Comparison of ENCODE assay signal across 13 cellular contexts in the genomic region with DNA sequence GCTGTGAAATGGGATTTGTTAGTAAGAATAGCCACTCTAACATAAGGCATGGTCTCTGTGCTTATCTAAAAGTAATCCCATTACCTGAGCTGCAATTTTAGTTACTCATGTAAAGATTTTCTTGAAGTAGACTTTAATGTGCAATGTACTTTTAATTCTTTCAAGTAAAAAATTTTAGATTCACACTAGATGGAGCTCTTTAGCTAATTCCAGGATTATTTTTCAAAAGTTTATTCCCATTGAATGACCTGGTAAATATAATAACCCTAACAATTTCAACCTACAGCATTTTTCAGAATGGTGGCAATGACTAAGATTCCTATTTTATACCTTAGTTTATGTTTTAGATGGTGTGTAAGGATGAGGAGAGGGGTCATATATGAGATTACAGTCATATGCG. TPM values are rescaled to one million over a fixed set of nuclear protein-coding genes. Genes with fewer than 3 reads are reported as not detected.
DNase-seq lines count a peak whose midpoint lies in the region; ATAC-seq, FAIRE-seq and TF ChIP-seq lines count a peak whose summit lies in the region.
"Had no signal": no experiment of that assay in that cellular context is flagged by ENCODE, and none has a peak within 500 bp of the region (broad histone marks: within the 10 kb centered on the region; RNA-seq: fewer than 3 reads in every experiment).

No MANE protein-coding gene starts in this region.

- H3K27me3 ChIP-seq in K562 (ENCODE audit: control insufficient read depth in 2 of 2, insufficient read depth in 2 of 2, low read length in 2 of 2) (no peaks in the 10 kb centered on the region), liver (ENCODE audit: control insufficient read depth in 4 of 4, insufficient read depth in 4 of 4, low read length in 3 of 4) (no peaks in the 10 kb centered on the region)

- no peaks in the 10 kb centered on the region for H4K20me1 ChIP-seq in K562 (replicated peaks; ENCODE audit: control insufficient read depth, insufficient read depth, low read length)

- H3K79me2 ChIP-seq in K562 (ENCODE audit: control insufficient read depth, insufficient read depth, low read length): 0 out of 3 replicates have a peak, but pooled peaks cover 3% of the 10 kb centered on the region

- H3K36me3 ChIP-seq in K562 (ENCODE audit: control insufficient read depth, insufficient read depth, low read length): peaks cover 86% of the 10 kb centered on the region
- H3K36me3 ChIP-seq in liver (ENCODE audit: control insufficient read depth in 4 of 4, insufficient read depth in 3 of 4, low read depth in 1 of 4, low read length in 3 of 4): peaks cover 0 to 66% (median 45%) of the 10 kb centered on the region in 4 donors

- H3K9ac ChIP-seq in K562 (ENCODE audit: insufficient read depth in 1 of 2, low read depth in 2 of 2, low read length in 2 of 2) (no peak overlapping the region), liver (ENCODE audit: low read depth in 1 of 2, low read length in 2 of 2) (no peak overlapping the region)

- H2AFZ ChIP-seq in K562 (ENCODE audit: low read depth, low read length): no peak overlapping the region

- POLR2A ChIA-PET in K562 (lab: Yijun Ruan, JAX): interaction anchor here (1.0 kb wide), 1 partner anchor 14 kb away, joined by 7 read pairs; no protein-coding TSS in a partner anchor

- DNase-seq in AG09319 (ENCODE audit: extremely low read depth, low read depth) (no peak), LHCN-M2 (ENCODE audit: low read depth) (peak; percentile 12), K562 (ENCODE audit: extremely low read depth in 1 of 4, low spot score in 3 of 4) (no peak), H54 (ENCODE audit: insufficient read length, low spot score) (no peak)
- DNase-seq: Caco-2; natural killer cell; stimulated activated CD4-positive, alpha-beta T cell treated with anti-CD3 and anti-CD28 coated beads, Interleukin-4, amount 100 ng/mL, for 24 hours had no signal

- TF ChIP-seq POLR2A in K562 (conservative IDR thresholded peaks at IDR 0.05) (no peak), H54 (IDR thresholded peaks at IDR 0.05; ENCODE audit: low read depth, low read length) (no peak)

- H3K9me1 ChIP-seq in K562 (ENCODE audit: control insufficient read depth, insufficient read depth, low read length): no peaks in the 10 kb centered on the region

- H3K27ac ChIP-seq in K562 (ENCODE audit: extremely low read depth, low read depth, low read length): no peak overlapping the region
- H3K27ac ChIP-seq in liver (ENCODE audit: low read depth in 1 of 2, low read length in 2 of 2): no peak overlapping the region
- H3K27ac ChIP-seq: HL-60 had no signal

- no peaks in the 10 kb centered on the region for H3K4me1 ChIP-seq in K562 (replicated peaks in 1 of 2; ENCODE audit: control insufficient read depth in 2 of 2, insufficient read depth in 2 of 2, low read length in 2 of 2)
- no peaks in the 10 kb centered on the region for H3K4me1 ChIP-seq in liver (ENCODE audit: control insufficient read depth in 4 of 4, insufficient read depth in 4 of 4, low read length in 3 of 4)
- H3K4me1 ChIP-seq: Caco-2 had no signal

- peak; percentile 23 for TF ChIP-seq CTCF in AG09319 (IDR thresholded peaks at IDR 0.05; ENCODE audit: low read depth, low read length)
- 0 out of 6 replicates have a peak, but pooled peaks of 1 of the 3 experiments have one; percentile 7 for TF ChIP-seq CTCF in K562 (IDR thresholded peaks at IDR 0.05 in 2 of 3, conservative IDR thresholded peaks at IDR 0.05 in 1 of 3; ENCODE audit: insufficient read depth in 2 of 3, low read depth in 1 of 3, low read length in 3 of 3)
- TF ChIP-seq CTCF in liver (IDR thresholded peaks at IDR 0.05; ENCODE audit: low read depth, low read length, missing input control): no peak

- TF ChIP-seq RAD21 in K562 (CRISPR knock-in tag; conservative IDR thresholded peaks at IDR 0.05 in 1 of 2, IDR thresholded peaks at IDR 0.05 in 1 of 2) (peak; percentile 27 to 33; a peak in 2 of 4 replicates), liver (IDR thresholded peaks at IDR 0.05) (peak; percentile 51 to 63)

- TF ChIP-seq EP300 in K562 (IDR thresholded peaks at IDR 0.05; ENCODE audit: low read length): no peak

- 100% methylated on average over 1 of the region's 1 CpG for WGBS in K562 (ENCODE audit: insufficient coverage, low coverage, missing lambda C conversion rate)
- WGBS in liver: 100% methylated on average over 1 of the region's 1 CpG

- FAIRE-seq in K562 (lab: Jason Lieb, UNC) (no peak), H54 (lab: Jason Lieb, UNC) (no peak)

- no peak for ATAC-seq in K562
- no peak for ATAC-seq in HG03045 (IDR thresholded peaks at IDR 0.05; ENCODE audit: unreplicated experiment)
- ATAC-seq in GM18511 (IDR thresholded peaks at IDR 0.05; ENCODE audit: unreplicated experiment): no peak
- no peak for ATAC-seq in HG03196 (IDR thresholded peaks at IDR 0.05; ENCODE audit: unreplicated experiment)
- ATAC-seq: natural killer cell had no signal

- BruUV-seq in K562 (replicated peaks; lab: Mats Ljungman, UMichigan): no TSS peak

- H3K9me3 ChIP-seq in K562 (replicated peaks; ENCODE audit: control insufficient read depth, insufficient read depth, low read depth, low read length): no peaks in the 10 kb centered on the region
- H3K9me3 ChIP-seq in liver (ENCODE audit: control insufficient read depth in 4 of 4, low read length in 3 of 4): no peaks in the 10 kb centered on the region
- H3K9me3 ChIP-seq: Caco-2, HAP-1 had no signal

- H3K4me3 ChIP-seq in K562 (no peak overlapping the region), liver (ENCODE audit: low read depth in 1 of 3, low read length in 3 of 3) (no peak overlapping the region)
- H3K4me3 ChIP-seq: HAP-1 had no signal

- in situ Hi-C loops in K562 (cut with MboI): loop anchor here (10.0 kb wide), 1 partner anchor 292 kb away; no protein-coding TSS in a partner anchor

- CTCF ChIA-PET in K562 (lab: Yijun Ruan, JAX; ENCODE audit: low intra/inter-chr PET ratio): interaction anchor here (1.0 to 1.8 kb wide), 3 partner anchors 8 to 280 kb away, joined by 3 to 10 read pairs (median 3); no protein-coding TSS in a partner anchor

- no peak overlapping the region for H3K4me2 ChIP-seq in K562 (ENCODE audit: insufficient read depth, low read length)

- intact Hi-C loops in K562 (cut with micrococcal nuclease): loop anchor here (2.0 kb wide), 1 partner anchor 280 kb away; no protein-coding TSS in a partner anchor

TF ChIP-seq in K562, 482 proteins besides CTCF, POLR2A, EP300 and RAD21:
- TF ChIP-seq XRCC4 (IDR thresholded peaks at IDR 0.05; ENCODE audit: extremely low read depth, insufficient read depth, insufficient read length) (no peak), FOXJ3 (CRISPR knock-in tag; IDR thresholded peaks at IDR 0.05) (no peak), ZC3H11A (IDR thresholded peaks at IDR 0.05; ENCODE audit: low read depth, low read length) (no peak), DDX20 (tag; IDR thresholded peaks at IDR 0.05; ENCODE audit: low read depth) (no peak)
TF ChIP-seq in K562: peak in this region for 0.

TF ChIP-seq in liver, 16 proteins besides CTCF, POLR2A, EP300 and RAD21 (continues in another document):
- TF ChIP-seq RXRA (IDR thresholded peaks at IDR 0.05) (no peak), YY1 (IDR thresholded peaks at IDR 0.05) (no peak)
- TF ChIP-seq, protein P1, sequence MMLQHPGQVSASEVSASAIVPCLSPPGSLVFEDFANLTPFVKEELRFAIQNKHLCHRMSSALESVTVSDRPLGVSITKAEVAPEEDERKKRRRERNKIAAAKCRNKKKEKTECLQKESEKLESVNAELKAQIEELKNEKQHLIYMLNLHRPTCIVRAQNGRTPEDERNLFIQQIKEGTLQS (IDR thresholded peaks at IDR 0.05): no peak

RNA-seq across cellular contexts. Expression of a gene that starts 18.1 kb away (rescaled TPM):
- total RNA-seq in LHCN-M2 (2014; rRNA removed): 14.4 and 16.4 TPM in 2 replicates
- polyA plus RNA-seq in LHCN-M2 (2012): 3.9 TPM
- total RNA-seq in K562 (2011; cell fraction: chromatin; rRNA removed; ENCODE audit: low replicate concordance): 19.0 and 20.4 TPM in 2 replicates
- 14.8 and 18.0 TPM in 2 replicates for total RNA-seq in K562 (2011; cell fraction: nucleolus; rRNA removed)
- total RNA-seq in K562 (2011; cell fraction: nucleoplasm; rRNA removed): 13.6 and 18.2 TPM in 2 replicates
- 9.1 and 12.6 TPM in 2 replicates for total RNA-seq in K562 (2014; rRNA removed)
- total RNA-seq in K562 (2014; rRNA removed; fragmentation: Illumina TruSeq; extraction: Trizol): 19.2 and 20.0 TPM in 2 replicates
- total RNA-seq in K562 (2015; rRNA removed; fragmentation: Illumina TruSeq; extraction: Trizol): 20.6 and 20.9 TPM in 2 replicates
- total RNA-seq in K562 (2021): 18.8 and 21.3 TPM in 2 replicates
- 13.1 and 17.8 TPM in 2 replicates for polyA plus RNA-seq in K562 (2011; rRNA removed)
- polyA plus RNA-seq in K562 (2011; cell fraction: cytosol; rRNA removed): 8.0 and 10.4 TPM in 2 replicates
- polyA plus RNA-seq in K562 (2011; cell fraction: nucleus; rRNA removed): 5.8 and 6.1 TPM in 2 replicates
- polyA plus RNA-seq in K562 (2012): 10.1 and 11.3 TPM in 2 replicates
- polyA plus RNA-seq in K562 (2014; fragmentation: Illumina TruSeq; extraction: Trizol): 10.1 and 11.2 TPM in 2 replicates
- polyA plus RNA-seq in K562 (2014; fragmentation: Nextera tagmentation; extraction: Ambion mirVana): 1 to 10 TPM; 4.2 to 4.7 TPM
- 6.9 and 8.0 TPM in 2 replicates for polyA plus RNA-seq in K562 (2014; rRNA removed)
- 39.0 and 41.8 TPM in 2 replicates for polyA minus RNA-seq in K562 (2011; rRNA and poly(A)+ RNA removed)
- 18.4 and 23.4 TPM in 2 replicates for polyA minus RNA-seq in K562 (2011; cell fraction: cytosol; rRNA and poly(A)+ RNA removed)
- polyA minus RNA-seq in K562 (2011; cell fraction: nucleus; rRNA and poly(A)+ RNA removed): 19.5 and 26.5 TPM in 2 replicates
- total RNA-seq in liver: 10 to 100 TPM; 24.5 to 36.1 TPM
- polyA plus RNA-seq in liver: 10 to 100 TPM in 1 of 2 donors, 1 to 10 TPM in 1; 6.1 to 11.9 TPM
